ENCODE assay signal across 1 cellular context in the genomic region with DNA sequence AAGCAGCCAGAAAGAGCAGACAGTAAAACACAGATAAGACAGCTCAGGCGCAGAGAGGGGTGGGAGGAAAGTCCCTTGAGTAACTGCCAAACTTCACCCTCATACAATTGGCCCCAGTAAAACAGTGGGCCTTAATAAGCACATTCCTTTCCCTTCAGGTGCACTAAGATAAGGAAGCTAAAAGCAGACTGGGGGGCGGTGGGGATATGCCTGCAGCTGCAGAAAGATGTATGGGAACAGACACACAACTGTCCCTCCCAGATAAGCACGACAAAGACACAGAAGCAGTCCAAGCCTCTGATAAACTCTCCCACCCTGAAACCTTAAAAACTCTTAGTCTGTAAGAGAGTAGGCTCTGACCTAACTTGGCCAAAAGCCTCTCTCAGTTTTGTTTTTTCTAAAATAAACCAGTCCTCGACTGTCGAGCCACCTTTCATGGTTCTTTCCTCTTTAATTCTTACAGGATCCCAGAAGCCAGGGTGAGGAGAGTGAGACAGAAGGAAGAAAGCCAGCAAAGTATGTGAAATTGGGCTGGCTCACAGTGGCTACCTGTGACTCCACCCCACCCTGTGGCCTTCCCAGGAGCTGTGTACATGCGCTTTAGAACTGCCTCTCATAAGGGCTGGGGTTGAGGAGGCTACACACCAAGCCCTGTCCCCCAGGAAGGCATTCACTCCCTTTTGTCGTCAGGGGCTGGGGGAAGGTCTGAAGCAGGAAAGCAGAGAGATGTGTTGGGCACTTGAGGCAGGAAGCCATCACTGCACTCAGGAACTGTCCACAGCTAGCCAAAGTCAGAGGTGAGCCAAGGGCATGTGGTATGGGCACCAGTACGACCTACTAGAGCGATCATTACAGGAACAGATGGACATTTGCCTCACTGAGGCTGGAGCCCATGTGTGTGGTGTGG.
TF ChIP-seq lines count a peak whose summit lies in the region.

No MANE protein-coding gene starts in this region.

TF ChIP-seq in K562, 482 proteins besides CTCF, POLR2A, EP300 and RAD21 (continued from another document and continues in another):
- TF ChIP-seq, protein P1, sequence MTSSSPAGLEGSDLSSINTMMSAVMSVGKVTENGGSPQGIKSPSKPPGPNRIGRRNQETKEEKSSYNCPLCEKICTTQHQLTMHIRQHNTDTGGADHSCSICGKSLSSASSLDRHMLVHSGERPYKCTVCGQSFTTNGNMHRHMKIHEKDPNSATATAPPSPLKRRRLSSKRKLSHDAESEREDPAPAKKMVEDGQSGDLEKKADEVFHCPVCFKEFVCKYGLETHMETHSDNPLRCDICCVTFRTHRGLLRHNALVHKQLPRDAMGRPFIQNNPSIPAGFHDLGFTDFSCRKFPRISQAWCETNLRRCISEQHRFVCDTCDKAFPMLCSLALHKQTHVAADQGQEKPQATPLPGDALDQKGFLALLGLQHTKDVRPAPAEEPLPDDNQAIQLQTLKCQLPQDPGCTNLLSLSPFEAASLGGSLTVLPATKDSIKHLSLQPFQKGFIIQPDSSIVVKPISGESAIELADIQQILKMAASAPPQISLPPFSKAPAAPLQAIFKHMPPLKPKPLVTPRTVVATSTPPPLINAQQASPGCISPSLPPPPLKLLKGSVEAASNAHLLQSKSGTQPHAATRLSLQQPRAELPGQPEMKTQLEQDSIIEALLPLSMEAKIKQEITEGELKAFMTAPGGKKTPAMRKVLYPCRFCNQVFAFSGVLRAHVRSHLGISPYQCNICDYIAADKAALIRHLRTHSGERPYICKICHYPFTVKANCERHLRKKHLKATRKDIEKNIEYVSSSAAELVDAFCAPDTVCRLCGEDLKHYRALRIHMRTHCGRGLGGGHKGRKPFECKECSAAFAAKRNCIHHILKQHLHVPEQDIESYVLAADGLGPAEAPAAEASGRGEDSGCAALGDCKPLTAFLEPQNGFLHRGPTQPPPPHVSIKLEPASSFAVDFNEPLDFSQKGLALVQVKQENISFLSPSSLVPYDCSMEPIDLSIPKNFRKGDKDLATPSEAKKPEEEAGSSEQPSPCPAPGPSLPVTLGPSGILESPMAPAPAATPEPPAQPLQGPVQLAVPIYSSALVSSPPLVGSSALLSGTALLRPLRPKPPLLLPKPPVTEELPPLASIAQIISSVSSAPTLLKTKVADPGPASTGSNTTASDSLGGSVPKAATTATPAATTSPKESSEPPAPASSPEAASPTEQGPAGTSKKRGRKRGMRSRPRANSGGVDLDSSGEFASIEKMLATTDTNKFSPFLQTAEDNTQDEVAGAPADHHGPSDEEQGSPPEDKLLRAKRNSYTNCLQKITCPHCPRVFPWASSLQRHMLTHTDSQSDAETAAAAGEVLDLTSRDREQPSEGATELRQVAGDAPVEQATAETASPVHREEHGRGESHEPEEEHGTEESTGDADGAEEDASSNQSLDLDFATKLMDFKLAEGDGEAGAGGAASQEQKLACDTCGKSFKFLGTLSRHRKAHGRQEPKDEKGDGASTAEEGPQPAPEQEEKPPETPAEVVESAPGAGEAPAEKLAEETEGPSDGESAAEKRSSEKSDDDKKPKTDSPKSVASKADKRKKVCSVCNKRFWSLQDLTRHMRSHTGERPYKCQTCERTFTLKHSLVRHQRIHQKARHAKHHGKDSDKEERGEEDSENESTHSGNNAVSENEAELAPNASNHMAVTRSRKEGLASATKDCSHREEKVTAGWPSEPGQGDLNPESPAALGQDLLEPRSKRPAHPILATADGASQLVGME (CRISPR knock-in tag; IDR thresholded peaks at IDR 0.05), result no peak
- no peak for TF ChIP-seq CHCHD3 (CRISPR knock-in tag; IDR thresholded peaks at IDR 0.05)
- TF ChIP-seq CHD1 (IDR thresholded peaks at IDR 0.05; ENCODE audit: low read length), result no peak
- TF ChIP-seq HIVEP1 (CRISPR knock-in tag; IDR thresholded peaks at IDR 0.05), result peak; percentile 87; the same call in 1 of the 2 replicates
- no peak for TF ChIP-seq TGIF2 (CRISPR knock-in tag; IDR thresholded peaks at IDR 0.05)
- TF ChIP-seq NEUROD1 (IDR thresholded peaks at IDR 0.05; ENCODE audit: borderline replicate concordance, low read depth, low read length, partially characterized antibody), result peak; percentile 69
- TF ChIP-seq, protein P2, sequence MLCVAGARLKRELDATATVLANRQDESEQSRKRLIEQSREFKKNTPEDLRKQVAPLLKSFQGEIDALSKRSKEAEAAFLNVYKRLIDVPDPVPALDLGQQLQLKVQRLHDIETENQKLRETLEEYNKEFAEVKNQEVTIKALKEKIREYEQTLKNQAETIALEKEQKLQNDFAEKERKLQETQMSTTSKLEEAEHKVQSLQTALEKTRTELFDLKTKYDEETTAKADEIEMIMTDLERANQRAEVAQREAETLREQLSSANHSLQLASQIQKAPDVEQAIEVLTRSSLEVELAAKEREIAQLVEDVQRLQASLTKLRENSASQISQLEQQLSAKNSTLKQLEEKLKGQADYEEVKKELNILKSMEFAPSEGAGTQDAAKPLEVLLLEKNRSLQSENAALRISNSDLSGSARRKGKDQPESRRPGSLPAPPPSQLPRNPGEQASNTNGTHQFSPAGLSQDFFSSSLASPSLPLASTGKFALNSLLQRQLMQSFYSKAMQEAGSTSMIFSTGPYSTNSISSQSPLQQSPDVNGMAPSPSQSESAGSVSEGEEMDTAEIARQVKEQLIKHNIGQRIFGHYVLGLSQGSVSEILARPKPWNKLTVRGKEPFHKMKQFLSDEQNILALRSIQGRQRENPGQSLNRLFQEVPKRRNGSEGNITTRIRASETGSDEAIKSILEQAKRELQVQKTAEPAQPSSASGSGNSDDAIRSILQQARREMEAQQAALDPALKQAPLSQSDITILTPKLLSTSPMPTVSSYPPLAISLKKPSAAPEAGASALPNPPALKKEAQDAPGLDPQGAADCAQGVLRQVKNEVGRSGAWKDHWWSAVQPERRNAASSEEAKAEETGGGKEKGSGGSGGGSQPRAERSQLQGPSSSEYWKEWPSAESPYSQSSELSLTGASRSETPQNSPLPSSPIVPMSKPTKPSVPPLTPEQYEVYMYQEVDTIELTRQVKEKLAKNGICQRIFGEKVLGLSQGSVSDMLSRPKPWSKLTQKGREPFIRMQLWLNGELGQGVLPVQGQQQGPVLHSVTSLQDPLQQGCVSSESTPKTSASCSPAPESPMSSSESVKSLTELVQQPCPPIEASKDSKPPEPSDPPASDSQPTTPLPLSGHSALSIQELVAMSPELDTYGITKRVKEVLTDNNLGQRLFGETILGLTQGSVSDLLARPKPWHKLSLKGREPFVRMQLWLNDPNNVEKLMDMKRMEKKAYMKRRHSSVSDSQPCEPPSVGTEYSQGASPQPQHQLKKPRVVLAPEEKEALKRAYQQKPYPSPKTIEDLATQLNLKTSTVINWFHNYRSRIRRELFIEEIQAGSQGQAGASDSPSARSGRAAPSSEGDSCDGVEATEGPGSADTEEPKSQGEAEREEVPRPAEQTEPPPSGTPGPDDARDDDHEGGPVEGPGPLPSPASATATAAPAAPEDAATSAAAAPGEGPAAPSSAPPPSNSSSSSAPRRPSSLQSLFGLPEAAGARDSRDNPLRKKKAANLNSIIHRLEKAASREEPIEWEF (CRISPR knock-in tag; IDR thresholded peaks at IDR 0.05), result peak; percentile 97
- peak in 1 of 2 experiments; percentile 91 for TF ChIP-seq NCOA2 (IDR thresholded peaks at IDR 0.05; ENCODE audit: partially characterized antibody in 2 of 2)
- peak; percentile 86 for TF ChIP-seq CREM (IDR thresholded peaks at IDR 0.05; ENCODE audit: low read depth)
- TF ChIP-seq NFE2L1 (tag; IDR thresholded peaks at IDR 0.05; ENCODE audit: borderline replicate concordance, low read depth), result 0 out of 2 replicates have a peak, but pooled peaks have one; percentile 14
- no peak for TF ChIP-seq PPARD (CRISPR knock-in tag; IDR thresholded peaks at IDR 0.05)
- TF ChIP-seq, protein P3, sequence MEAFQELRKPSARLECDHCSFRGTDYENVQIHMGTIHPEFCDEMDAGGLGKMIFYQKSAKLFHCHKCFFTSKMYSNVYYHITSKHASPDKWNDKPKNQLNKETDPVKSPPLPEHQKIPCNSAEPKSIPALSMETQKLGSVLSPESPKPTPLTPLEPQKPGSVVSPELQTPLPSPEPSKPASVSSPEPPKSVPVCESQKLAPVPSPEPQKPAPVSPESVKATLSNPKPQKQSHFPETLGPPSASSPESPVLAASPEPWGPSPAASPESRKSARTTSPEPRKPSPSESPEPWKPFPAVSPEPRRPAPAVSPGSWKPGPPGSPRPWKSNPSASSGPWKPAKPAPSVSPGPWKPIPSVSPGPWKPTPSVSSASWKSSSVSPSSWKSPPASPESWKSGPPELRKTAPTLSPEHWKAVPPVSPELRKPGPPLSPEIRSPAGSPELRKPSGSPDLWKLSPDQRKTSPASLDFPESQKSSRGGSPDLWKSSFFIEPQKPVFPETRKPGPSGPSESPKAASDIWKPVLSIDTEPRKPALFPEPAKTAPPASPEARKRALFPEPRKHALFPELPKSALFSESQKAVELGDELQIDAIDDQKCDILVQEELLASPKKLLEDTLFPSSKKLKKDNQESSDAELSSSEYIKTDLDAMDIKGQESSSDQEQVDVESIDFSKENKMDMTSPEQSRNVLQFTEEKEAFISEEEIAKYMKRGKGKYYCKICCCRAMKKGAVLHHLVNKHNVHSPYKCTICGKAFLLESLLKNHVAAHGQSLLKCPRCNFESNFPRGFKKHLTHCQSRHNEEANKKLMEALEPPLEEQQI (IDR thresholded peaks at IDR 0.05), result peak; percentile 97
- TF ChIP-seq, protein P4, sequence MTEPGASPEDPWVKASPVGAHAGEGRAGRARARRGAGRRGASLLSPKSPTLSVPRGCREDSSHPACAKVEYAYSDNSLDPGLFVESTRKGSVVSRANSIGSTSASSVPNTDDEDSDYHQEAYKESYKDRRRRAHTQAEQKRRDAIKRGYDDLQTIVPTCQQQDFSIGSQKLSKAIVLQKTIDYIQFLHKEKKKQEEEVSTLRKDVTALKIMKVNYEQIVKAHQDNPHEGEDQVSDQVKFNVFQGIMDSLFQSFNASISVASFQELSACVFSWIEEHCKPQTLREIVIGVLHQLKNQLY (CRISPR knock-in tag; conservative IDR thresholded peaks at IDR 0.05), result no peak
- TF ChIP-seq ZNF121 (CRISPR knock-in tag; conservative IDR thresholded peaks at IDR 0.05), result no peak
- TF ChIP-seq MXI1 (IDR thresholded peaks at IDR 0.05; ENCODE audit: low read depth, low read length), result peak; percentile 45; the same call in 1 of the 2 replicates
- TF ChIP-seq, protein P5, sequence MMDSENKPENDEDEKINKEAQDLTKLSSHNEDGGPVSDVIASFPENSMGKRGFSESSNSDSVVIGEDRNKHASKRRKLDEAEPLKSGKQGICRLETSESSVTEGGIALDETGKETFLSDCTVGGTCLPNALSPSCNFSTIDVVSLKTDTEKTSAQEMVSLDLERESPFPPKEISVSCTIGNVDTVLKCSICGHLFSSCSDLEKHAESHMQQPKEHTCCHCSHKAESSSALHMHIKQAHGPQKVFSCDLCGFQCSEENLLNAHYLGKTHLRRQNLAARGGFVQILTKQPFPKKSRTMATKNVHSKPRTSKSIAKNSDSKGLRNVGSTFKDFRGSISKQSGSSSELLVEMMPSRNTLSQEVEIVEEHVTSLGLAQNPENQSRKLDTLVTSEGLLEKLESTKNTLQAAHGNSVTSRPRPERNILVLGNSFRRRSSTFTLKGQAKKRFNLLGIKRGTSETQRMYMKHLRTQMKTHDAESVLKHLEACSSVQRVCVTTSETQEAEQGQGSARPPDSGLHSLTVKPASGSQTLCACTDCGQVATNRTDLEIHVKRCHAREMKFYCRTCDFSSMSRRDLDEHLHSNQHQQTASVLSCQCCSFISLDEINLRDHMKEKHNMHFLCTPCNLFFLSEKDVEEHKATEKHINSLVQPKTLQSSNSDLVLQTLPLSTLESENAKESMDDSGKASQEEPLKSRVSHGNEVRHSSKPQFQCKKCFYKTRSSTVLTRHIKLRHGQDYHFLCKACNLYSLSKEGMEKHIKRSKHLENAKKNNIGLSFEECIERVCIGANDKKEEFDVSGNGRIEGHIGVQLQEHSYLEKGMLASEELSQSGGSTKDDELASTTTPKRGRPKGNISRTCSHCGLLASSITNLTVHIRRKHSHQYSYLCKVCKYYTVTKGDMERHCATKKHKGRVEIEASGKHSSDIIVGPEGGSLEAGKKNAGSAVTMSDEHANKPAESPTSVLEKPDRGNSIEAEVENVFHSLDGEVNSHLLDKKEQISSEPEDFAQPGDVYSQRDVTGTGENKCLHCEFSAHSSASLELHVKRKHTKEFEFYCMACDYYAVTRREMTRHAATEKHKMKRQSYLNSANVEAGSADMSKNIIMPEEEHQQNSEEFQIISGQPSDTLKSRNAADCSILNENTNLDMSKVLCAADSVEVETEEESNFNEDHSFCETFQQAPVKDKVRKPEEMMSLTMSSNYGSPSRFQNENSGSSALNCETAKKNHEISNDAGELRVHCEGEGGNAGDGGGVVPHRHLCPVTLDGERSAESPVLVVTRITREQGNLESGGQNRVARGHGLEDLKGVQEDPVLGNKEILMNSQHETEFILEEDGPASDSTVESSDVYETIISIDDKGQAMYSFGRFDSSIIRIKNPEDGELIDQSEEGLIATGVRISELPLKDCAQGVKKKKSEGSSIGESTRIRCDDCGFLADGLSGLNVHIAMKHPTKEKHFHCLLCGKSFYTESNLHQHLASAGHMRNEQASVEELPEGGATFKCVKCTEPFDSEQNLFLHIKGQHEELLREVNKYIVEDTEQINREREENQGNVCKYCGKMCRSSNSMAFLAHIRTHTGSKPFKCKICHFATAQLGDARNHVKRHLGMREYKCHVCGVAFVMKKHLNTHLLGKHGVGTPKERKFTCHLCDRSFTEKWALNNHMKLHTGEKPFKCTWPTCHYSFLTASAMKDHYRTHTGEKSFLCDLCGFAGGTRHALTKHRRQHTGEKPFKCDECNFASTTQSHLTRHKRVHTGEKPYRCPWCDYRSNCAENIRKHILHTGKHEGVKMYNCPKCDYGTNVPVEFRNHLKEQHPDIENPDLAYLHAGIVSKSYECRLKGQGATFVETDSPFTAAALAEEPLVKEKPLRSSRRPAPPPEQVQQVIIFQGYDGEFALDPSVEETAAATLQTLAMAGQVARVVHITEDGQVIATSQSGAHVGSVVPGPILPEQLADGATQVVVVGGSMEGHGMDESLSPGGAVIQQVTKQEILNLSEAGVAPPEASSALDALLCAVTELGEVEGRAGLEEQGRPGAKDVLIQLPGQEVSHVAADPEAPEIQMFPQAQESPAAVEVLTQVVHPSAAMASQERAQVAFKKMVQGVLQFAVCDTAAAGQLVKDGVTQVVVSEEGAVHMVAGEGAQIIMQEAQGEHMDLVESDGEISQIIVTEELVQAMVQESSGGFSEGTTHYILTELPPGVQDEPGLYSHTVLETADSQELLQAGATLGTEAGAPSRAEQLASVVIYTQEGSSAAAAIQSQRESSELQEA (IDR thresholded peaks at IDR 0.05; ENCODE audit: low read depth), result peak; percentile 33; the same call in 1 of the 2 replicates
- no peak for TF ChIP-seq RFX5 (IDR thresholded peaks at IDR 0.05; ENCODE audit: low read depth, low read length)
- peak; percentile 44; the same call in 1 of the 2 replicates for TF ChIP-seq GTF2E2 (tag; IDR thresholded peaks at IDR 0.05)
- peak; percentile 93 for TF ChIP-seq KLF6 (CRISPR knock-in tag; IDR thresholded peaks at IDR 0.05; ENCODE audit: borderline replicate concordance)
- TF ChIP-seq SMARCC2 (IDR thresholded peaks at IDR 0.05; ENCODE audit: low read depth), result peak; percentile 96
